Comparison of ENCODE assay signal across 8 cellular contexts in the genomic region with DNA sequence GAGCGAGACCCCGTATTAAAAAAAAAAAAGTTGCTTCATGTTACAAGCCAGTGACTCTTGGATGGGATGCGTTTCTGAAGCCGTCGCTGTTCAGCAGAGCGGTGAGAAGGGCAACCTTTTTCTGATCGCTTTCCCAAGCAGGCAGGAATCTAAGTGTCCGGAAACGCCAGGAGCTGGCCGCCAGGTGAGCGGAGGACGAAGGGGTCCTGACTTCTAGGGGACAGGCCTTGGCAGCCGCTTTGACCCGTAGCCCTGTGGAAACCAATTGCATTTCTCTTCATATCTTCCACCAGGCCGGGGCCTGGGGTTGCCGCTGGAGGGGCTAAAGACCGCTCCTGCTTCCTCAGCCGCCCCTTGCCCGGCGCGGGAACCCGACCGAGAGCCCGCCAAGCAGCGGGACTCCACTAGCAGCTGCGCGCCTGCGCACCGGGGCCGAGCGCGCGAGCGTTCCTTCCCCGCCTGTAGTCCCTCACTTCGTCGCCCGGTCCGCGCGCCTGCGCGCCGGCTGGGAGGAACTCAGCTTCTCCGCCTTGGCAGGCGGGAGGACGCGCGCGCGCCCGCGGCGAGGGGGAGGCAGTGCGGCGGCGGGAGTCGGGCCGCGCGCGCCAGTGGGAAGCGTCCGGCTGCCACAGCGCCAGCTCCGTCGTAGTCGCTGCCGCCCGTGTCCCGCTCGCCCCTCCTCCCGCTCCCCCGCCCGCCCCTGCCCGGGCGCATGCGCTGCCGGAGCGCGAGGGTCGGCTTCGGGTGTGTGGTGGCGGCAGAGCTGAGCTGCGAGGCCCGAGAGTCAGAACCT. TPM values are rescaled to one million over a fixed set of nuclear protein-coding genes. Genes with fewer than 3 reads are reported as not detected.
DNase-seq lines count a peak whose midpoint lies in the region; ATAC-seq, FAIRE-seq and TF ChIP-seq lines count a peak whose summit lies in the region.

TSS of gene SPEN (plus strand) at position 608 of the 793 bp plus-strand sequence. CDS start 361 bp downstream, outside the sequence.

- H3K4me2 ChIP-seq in H1 (ENCODE audit: insufficient read depth in 1 of 2, low read depth in 2 of 2, low read length in 2 of 2) = peak within 1 kb of the TSS; percentile 72 to 94
- H3K4me2 ChIP-seq in mesendoderm (ENCODE audit: low read length) = peak within 1 kb of the TSS; percentile 100

- H2BK15ac ChIP-seq in H1 (ENCODE audit: low read length) = no peak within 1 kb of the TSS
- H2BK15ac ChIP-seq in mesendoderm (replicated peaks; ENCODE audit: low read depth) = no peak within 1 kb of the TSS

- no peak for TF ChIP-seq EP300 in H1 (IDR thresholded peaks at IDR 0.05; ENCODE audit: borderline replicate concordance in 1 of 2, low read depth in 2 of 2, low read length in 2 of 2)

- H3K23ac ChIP-seq in H1 (ENCODE audit: insufficient read length) (no peak within 1 kb of the TSS), mesendoderm (ENCODE audit: low read length) (peak within 1 kb of the TSS; percentile 37)

- H3K23me2 ChIP-seq in H1 (ENCODE audit: low read depth, low read length) = peaks cover 8% of the 10 kb centered on the region

- FAIRE-seq in H1 (lab: Jason Lieb, UNC) = no peak

- POLR2A ChIA-PET in H1 (lab: Charles Lee; ENCODE audit: partially characterized antibody) = interaction anchor here (0.6 to 6.0 kb wide), 15 partner anchors 9 to 128 kb away, joined by 3 to 87 read pairs (median 4); no protein-coding TSS in a partner anchor

- no peaks in the 10 kb centered on the region for H3K27me3 Mint-ChIP-seq in activated CD8-positive, alpha-beta memory T cell treated with anti-CD3 and anti-CD28 coated beads, Interleukin-2, amount 10 ng/mL, durations not matched to agents 7 days and 5 days

- TF ChIP-seq RAD21 in H1 (IDR thresholded peaks at IDR 0.05 in 1 of 2, conservative IDR thresholded peaks at IDR 0.05 in 1 of 2; ENCODE audit: low read depth in 2 of 2, low read length in 2 of 2) = peak; percentile 1 to 9; a peak in 1 of 4 replicates

- H4K5ac ChIP-seq in H1 (ENCODE audit: insufficient read length, low read depth, low read length) (peak within 1 kb of the TSS; percentile 81), mesendoderm (ENCODE audit: low read length) (no peak within 1 kb of the TSS)

- CTCF ChIA-PET in activated CD8-positive, alpha-beta memory T cell treated with anti-CD3 and anti-CD28 coated beads, Interleukin-2, amount 10 ng/mL, durations not matched to agents 7 days and 5 days (lab: Charles Lee) = interaction anchor here (0.7 to 5.0 kb wide), 9 partner anchors 10 to 149 kb away, joined by 3 to 45 read pairs (median 3); no protein-coding TSS in a partner anchor
- CTCF ChIA-PET in H1 (lab: Charles Lee; ENCODE audit: partially characterized antibody) = interaction anchor here (0.7 to 1.8 kb wide), 10 partner anchors 8 to 456 kb away, joined by 3 to 5 read pairs (median 4); no protein-coding TSS in a partner anchor

- peak within 1 kb of the TSS; percentile 91 for H4K91ac ChIP-seq in H1 (replicated peaks; ENCODE audit: insufficient read length, low read length)

- H3K4me3 Mint-ChIP-seq in activated CD8-positive, alpha-beta memory T cell treated with anti-CD3 and anti-CD28 coated beads, Interleukin-2, amount 10 ng/mL, durations not matched to agents 7 days and 5 days = peak within 1 kb of the TSS; percentile 98

- peak within 1 kb of the TSS; percentile 9; the same call in 1 of the 2 replicates for H2BK12ac ChIP-seq in H1 (ENCODE audit: low read depth, low read length)

- H4K8ac ChIP-seq in H1 (ENCODE audit: extremely low read depth, insufficient read depth, low read length) (peak within 1 kb of the TSS; percentile 90), mesendoderm (ENCODE audit: low read depth, low read length) (peak within 1 kb of the TSS; percentile 78)

- H3K14ac ChIP-seq in H1 (ENCODE audit: insufficient read length) = no peak within 1 kb of the TSS

- H3K56ac ChIP-seq in H1 (replicated peaks; ENCODE audit: insufficient read length, low read depth, low read length) = peak within 1 kb of the TSS; percentile 64
- peak within 1 kb of the TSS; percentile 93 for H3K56ac ChIP-seq in mesendoderm (ENCODE audit: low read length)

- H3K4me3 ChIP-seq in HUES48 (ENCODE audit: low read depth, low read length) = peak within 1 kb of the TSS; percentile 99
- H3K4me3 ChIP-seq in NT2/D1 (ENCODE audit: insufficient read length, low read depth) = peak within 1 kb of the TSS; percentile 82
- H3K4me3 ChIP-seq in H1 (ENCODE audit: extremely low read depth in 1 of 4, insufficient read depth in 2 of 4, low read depth in 3 of 4, low read length in 4 of 4) = peak within 1 kb of the TSS; percentile 47 to 76 (median 60)
- peak within 1 kb of the TSS; percentile 97 for H3K4me3 ChIP-seq in mesendoderm (ENCODE audit: low read length)

- WGBS in H1 (ENCODE audit: extremely low coverage in 1 of 2, insufficient coverage in 1 of 2, insufficient read length in 1 of 2, insufficient replicate concordance in 2 of 2, low coverage in 1 of 2, low lambda C conversion rate in 2 of 2, missing lambda C conversion rate in 1 of 2), 2 experiments = 7% methylated on average over 43 of the region's 86 CpGs; no CpG with 5 or more reads in 1 of the 2 experiments
- no CpG with 5 or more reads among the region's 86 CpGs for WGBS in mesendoderm (ENCODE audit: extremely low coverage, insufficient coverage, low lambda C conversion rate)

- H3K27me3 ChIP-seq in HUES48 (ENCODE audit: control insufficient read depth, insufficient read depth, low read length) (no peaks in the 10 kb centered on the region), NT2/D1 (ENCODE audit: insufficient read depth, insufficient read length) (no peaks in the 10 kb centered on the region), H1 (replicated peaks in 1 of 4; ENCODE audit: control insufficient read depth in 3 of 4, extremely low read depth in 1 of 4, insufficient read depth in 3 of 4, low read length in 3 of 4) (no peaks in the 10 kb centered on the region; a peak in 1 of 7 replicates), mesendoderm (ENCODE audit: insufficient read depth, low read length, poor library complexity) (no peaks in the 10 kb centered on the region)

- TF ChIP-seq CTCF in H1 (IDR thresholded peaks at IDR 0.05; ENCODE audit: control extremely low read depth in 1 of 3, insufficient read depth in 1 of 3, low read depth in 1 of 3, low read length in 3 of 3) = peak in 2 of 3 experiments; percentile 4 to 10; a peak in 2 of 4 replicates

- DNase-seq in COLO829 (ENCODE audit: low spot score) (peak; percentile 88), NT2/D1 (ENCODE audit: low read depth, low spot score) (peak; percentile 87), H1 (ENCODE audit: low read depth in 1 of 2, low spot score in 2 of 2) (peak; percentile 77 to 96), mesendoderm (peak; percentile 98)
- peak; percentile 98 for DNase-seq in activated CD8-positive, alpha-beta memory T cell treated with anti-CD3 and anti-CD28 coated beads, Interleukin-2, amount 10 ng/mL, durations not matched to agents 7 days and 5 days
- DNase-seq in stimulated activated CD8-positive, alpha-beta memory T cell treated with anti-CD3 and anti-CD28 coated beads, Interleukin-12 subunit alpha, Interleukin-12 subunit beta, amount 100 ng/mL, for 4 hours (ENCODE audit: low read depth) = peak; percentile 99

- H2AFZ ChIP-seq in H1 (ENCODE audit: low read length) = peak within 1 kb of the TSS; percentile 22

- no peaks in the 10 kb centered on the region for H3K36me3 ChIP-seq in HUES48 (ENCODE audit: control insufficient read depth, insufficient read depth, low read length)
- no peaks in the 10 kb centered on the region for H3K36me3 ChIP-seq in NT2/D1 (ENCODE audit: insufficient read depth, insufficient read length, low read length)
- no peaks in the 10 kb centered on the region; a peak in 1 of 8 replicates for H3K36me3 ChIP-seq in H1 (ENCODE audit: control insufficient read depth in 2 of 4, insufficient read depth in 4 of 4, low read length in 3 of 4)
- H3K36me3 ChIP-seq in mesendoderm (ENCODE audit: control insufficient read depth, insufficient read depth, low read length) = no peaks in the 10 kb centered on the region

- H2AK5ac ChIP-seq in H1 (ENCODE audit: low read depth, low read length) = no peak within 1 kb of the TSS
- no peak within 1 kb of the TSS for H2AK5ac ChIP-seq in mesendoderm (ENCODE audit: low read length)

- peak; percentile 56 for ATAC-seq in GM21390 (IDR thresholded peaks at IDR 0.05; ENCODE audit: unreplicated experiment)
- peak; percentile 89 for ATAC-seq in activated CD8-positive, alpha-beta memory T cell treated with anti-CD3 and anti-CD28 coated beads, Interleukin-2, amount 10 ng/mL, durations not matched to agents 7 days and 5 days

- peaks cover 0 to 42% of the 10 kb centered on the region in 2 experiments; a peak in 3 of 4 replicates for H3K79me2 ChIP-seq in H1 (ENCODE audit: control insufficient read depth in 1 of 2, insufficient read depth in 2 of 2, low read length in 2 of 2)
- H3K79me2 ChIP-seq in mesendoderm (ENCODE audit: control insufficient read depth, insufficient read depth, low read length) = peaks cover 31% of the 10 kb centered on the region

- peak in 1 of 2 experiments; percentile 69; a peak in 2 of 3 replicates for TF ChIP-seq POLR2A in H1 (IDR thresholded peaks at IDR 0.05; ENCODE audit: control extremely low read depth in 1 of 2, low read depth in 2 of 2, low read length in 2 of 2)

- H3K18ac ChIP-seq in H1 (ENCODE audit: extremely low read depth, low read length) (peak within 1 kb of the TSS; percentile 76; the same call in 1 of the 2 replicates), mesendoderm (ENCODE audit: low read length) (peak within 1 kb of the TSS; percentile 97)

- H2BK20ac ChIP-seq in H1 (ENCODE audit: low read length) = no peak within 1 kb of the TSS

- peaks cover 42% of the 10 kb centered on the region for H3K4me1 Mint-ChIP-seq in activated CD8-positive, alpha-beta memory T cell treated with anti-CD3 and anti-CD28 coated beads, Interleukin-2, amount 10 ng/mL, durations not matched to agents 7 days and 5 days

- H3K4ac ChIP-seq in H1 (replicated peaks; ENCODE audit: insufficient read length, low read depth, low read length) (no peak within 1 kb of the TSS), mesendoderm (ENCODE audit: low read depth, low read length) (peak within 1 kb of the TSS; percentile 58)

- peak within 1 kb of the TSS; percentile 94 for H3K9ac ChIP-seq in HUES48 (ENCODE audit: low read depth, low read length)
- peak within 1 kb of the TSS; percentile 90 for H3K9ac ChIP-seq in NT2/D1 (ENCODE audit: insufficient read length, low read depth)
- H3K9ac ChIP-seq in H1 (replicated peaks in 1 of 4; ENCODE audit: extremely low read depth in 1 of 4, low read depth in 3 of 4, low read length in 3 of 4) = peak within 1 kb of the TSS; percentile 68 to 80 (median 74)
- peak within 1 kb of the TSS; percentile 96 for H3K9ac ChIP-seq in mesendoderm (ENCODE audit: low read length)

- peaks cover 3% of the 10 kb centered on the region for H3K36me3 Mint-ChIP-seq in activated CD8-positive, alpha-beta memory T cell treated with anti-CD3 and anti-CD28 coated beads, Interleukin-2, amount 10 ng/mL, durations not matched to agents 7 days and 5 days

- H3K27ac ChIP-seq in HUES48 (ENCODE audit: low read depth, low read length) (peak within 1 kb of the TSS; percentile 98), H1 (ENCODE audit: low read depth, low read length) (peak within 1 kb of the TSS; percentile 65; the same call in 1 of the 2 replicates), mesendoderm (ENCODE audit: low read depth, low read length) (peak within 1 kb of the TSS; percentile 94)

- no peaks in the 10 kb centered on the region for H3K9me3 Mint-ChIP-seq in activated CD8-positive, alpha-beta memory T cell treated with anti-CD3 and anti-CD28 coated beads, Interleukin-2, amount 10 ng/mL, durations not matched to agents 7 days and 5 days (ENCODE audit: low read depth)

- 0 out of 2 replicates have a peak, but pooled peaks cover 3% of the 10 kb centered on the region for H3K79me1 ChIP-seq in H1 (ENCODE audit: low read depth, low read length)
- peaks cover 5% of the 10 kb centered on the region for H3K79me1 ChIP-seq in mesendoderm (ENCODE audit: low read length)

- H2BK120ac ChIP-seq in H1 (replicated peaks; ENCODE audit: low read depth, low read length) = no peak within 1 kb of the TSS
- H2BK120ac ChIP-seq in mesendoderm (ENCODE audit: low read depth, low read length) = no peak within 1 kb of the TSS

- H3K27ac Mint-ChIP-seq in activated CD8-positive, alpha-beta memory T cell treated with anti-CD3 and anti-CD28 coated beads, Interleukin-2, amount 10 ng/mL, durations not matched to agents 7 days and 5 days = peak within 1 kb of the TSS; percentile 99

- H2BK5ac ChIP-seq in H1 (ENCODE audit: low read depth, low read length) = 0 out of 2 replicates have a peak within 1 kb of the TSS, but pooled peaks have one; percentile 2
- peak within 1 kb of the TSS; percentile 45 for H2BK5ac ChIP-seq in mesendoderm (ENCODE audit: low read length)

- H3K4me1 ChIP-seq in HUES48 (ENCODE audit: control insufficient read depth, insufficient read depth, low read length) (peaks cover 21% of the 10 kb centered on the region), NT2/D1 (ENCODE audit: insufficient read depth, insufficient read length) (no peaks in the 10 kb centered on the region), H1 (replicated peaks in 1 of 4; ENCODE audit: control insufficient read depth in 3 of 4, insufficient read depth in 4 of 4, low read length in 3 of 4) (peaks cover 0 to 6% (median 2%) of the 10 kb centered on the region in 4 experiments; a peak in 2 of 7 replicates), mesendoderm (ENCODE audit: control insufficient read depth, low read depth, low read length) (peaks cover 2% of the 10 kb centered on the region)

- H4K20me1 ChIP-seq in H1 (replicated peaks in 1 of 2; ENCODE audit: control insufficient read depth in 1 of 2, insufficient read depth in 2 of 2, low read length in 2 of 2) = peaks cover 0 to 2% of the 10 kb centered on the region in 2 experiments

- H3K9me3 ChIP-seq in HUES48 (ENCODE audit: control insufficient read depth, insufficient read depth, low read length) (no peaks in the 10 kb centered on the region), NT2/D1 (ENCODE audit: insufficient read depth, low read length) (no peaks in the 10 kb centered on the region), H1 (ENCODE audit: insufficient read depth in 2 of 2, low read depth in 1 of 2, low read length in 1 of 2) (no peaks in the 10 kb centered on the region)

RNA-seq across cellular contexts. Expression of gene SPEN, which starts in this region (rescaled TPM):
- 10 to 100 TPM; 74.6 to 75.5 TPM for total RNA-seq in activated CD8-positive, alpha-beta memory T cell treated with anti-CD3 and anti-CD28 coated beads, Interleukin-2, amount 10 ng/mL, durations not matched to agents 7 days and 5 days
- total RNA-seq in H1 (2021; fragmentation: NEBNext Ultra II Directional; extraction: Animal tissue kit (Norgen Biotek cat#: 25700)) = 47.6 and 52.1 TPM in 2 replicates
- polyA plus RNA-seq in H1 (2011; rRNA removed) = 12.5 and 13.6 TPM in 2 replicates
- 7.8 TPM for polyA plus RNA-seq in H1 (2011; cell fraction: cytosol; rRNA removed)
- 42.6 TPM for polyA plus RNA-seq in H1 (2011; cell fraction: nucleus; rRNA removed)
- polyA plus RNA-seq in H1 (2012, experiment 1 of 2) = 32.8 to 43.0 TPM (median 38.8 TPM) in 4 replicates
- 1.2 TPM for polyA plus RNA-seq in H1 (2012, experiment 2 of 2)
- 25.4 TPM for polyA plus RNA-seq in H1 (2013, experiment 1 of 2)
- 24.1 TPM for polyA plus RNA-seq in H1 (2013, experiment 2 of 2)
- 33.9 and 41.3 TPM in 2 replicates for polyA minus RNA-seq in H1 (2011; rRNA and poly(A)+ RNA removed)
- 27.7 TPM for polyA minus RNA-seq in H1 (2011; cell fraction: cytosol; rRNA and poly(A)+ RNA removed)
- 42.9 TPM for polyA minus RNA-seq in H1 (2011; cell fraction: nucleus; rRNA and poly(A)+ RNA removed)
- 15.8 TPM for polyA plus RNA-seq in mesendoderm (2013, experiment 1 of 2)
- 15.8 TPM for polyA plus RNA-seq in mesendoderm (2013, experiment 2 of 2)

Comparison
In these comparisons a context has a peak if more than half of its experiments do, and no peak if none do; other contexts are left out.
1. Peak in every context shown above with its lines: DNase-seq, ATAC-seq, H3K4me3 ChIP-seq and H3K27ac ChIP-seq.